In the genomic region with DNA sequence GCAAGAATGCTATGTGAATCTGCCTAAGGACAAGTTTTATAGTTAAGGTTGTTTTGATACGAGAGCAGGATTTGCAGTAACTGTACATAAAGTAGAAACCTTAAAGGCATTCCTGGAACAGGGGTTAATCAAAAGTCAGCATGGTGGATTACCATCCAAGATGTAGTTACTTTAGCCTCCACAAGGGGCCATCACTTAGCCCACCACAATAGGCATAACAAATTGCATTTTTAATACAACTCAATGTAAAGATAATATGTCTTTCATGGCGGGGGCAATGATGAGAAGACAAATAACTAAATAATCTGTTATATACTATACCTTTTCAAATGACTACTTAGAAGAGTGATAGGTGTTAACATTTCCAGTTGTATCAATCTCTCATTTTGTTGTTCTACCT, we compare ENCODE assay signal across 2 cellular contexts.
A peak's percentile ranks its signal among the peaks of the same experiment; 100 is the strongest.
TF ChIP-seq lines count a peak whose summit lies in the region.

No MANE protein-coding gene starts in this region.

TF ChIP-seq in IMR-90, 13 proteins besides CTCF, POLR2A, EP300 and RAD21:
- TF ChIP-seq, protein P1, sequence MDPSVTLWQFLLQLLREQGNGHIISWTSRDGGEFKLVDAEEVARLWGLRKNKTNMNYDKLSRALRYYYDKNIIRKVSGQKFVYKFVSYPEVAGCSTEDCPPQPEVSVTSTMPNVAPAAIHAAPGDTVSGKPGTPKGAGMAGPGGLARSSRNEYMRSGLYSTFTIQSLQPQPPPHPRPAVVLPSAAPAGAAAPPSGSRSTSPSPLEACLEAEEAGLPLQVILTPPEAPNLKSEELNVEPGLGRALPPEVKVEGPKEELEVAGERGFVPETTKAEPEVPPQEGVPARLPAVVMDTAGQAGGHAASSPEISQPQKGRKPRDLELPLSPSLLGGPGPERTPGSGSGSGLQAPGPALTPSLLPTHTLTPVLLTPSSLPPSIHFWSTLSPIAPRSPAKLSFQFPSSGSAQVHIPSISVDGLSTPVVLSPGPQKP (IDR thresholded peaks at IDR 0.05; ENCODE audit: borderline replicate concordance, low read depth, low read length), result no peak
- TF ChIP-seq RFX5 (IDR thresholded peaks at IDR 0.05; ENCODE audit: low read depth, low read length) (no peak), MXI1 (IDR thresholded peaks at IDR 0.05; ENCODE audit: borderline replicate concordance, low read depth, low read length) (no peak), MAZ (IDR thresholded peaks at IDR 0.05; ENCODE audit: borderline replicate concordance, low read depth, low read length) (no peak), MAFK (IDR thresholded peaks at IDR 0.05; ENCODE audit: low read depth, low read length) (no peak), SMC3 (IDR thresholded peaks at IDR 0.05; ENCODE audit: low read depth, low read length) (no peak), BHLHE40 (IDR thresholded peaks at IDR 0.05; ENCODE audit: low read depth, low read length) (no peak), CHD1 (IDR thresholded peaks at IDR 0.05; ENCODE audit: low read depth, low read length) (no peak), RCOR1 (IDR thresholded peaks at IDR 0.05; ENCODE audit: insufficient replicate concordance, low read length) (no peak), NFE2L2 (IDR thresholded peaks at IDR 0.05; ENCODE audit: low read depth, low read length) (no peak), FOS (IDR thresholded peaks at IDR 0.05; ENCODE audit: low read depth, low read length) (no peak), CEBPB (IDR thresholded peaks at IDR 0.05; ENCODE audit: low read depth, low read length) (no peak)
- TF ChIP-seq, protein P2, sequence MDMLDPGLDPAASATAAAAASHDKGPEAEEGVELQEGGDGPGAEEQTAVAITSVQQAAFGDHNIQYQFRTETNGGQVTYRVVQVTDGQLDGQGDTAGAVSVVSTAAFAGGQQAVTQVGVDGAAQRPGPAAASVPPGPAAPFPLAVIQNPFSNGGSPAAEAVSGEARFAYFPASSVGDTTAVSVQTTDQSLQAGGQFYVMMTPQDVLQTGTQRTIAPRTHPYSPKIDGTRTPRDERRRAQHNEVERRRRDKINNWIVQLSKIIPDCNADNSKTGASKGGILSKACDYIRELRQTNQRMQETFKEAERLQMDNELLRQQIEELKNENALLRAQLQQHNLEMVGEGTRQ (IDR thresholded peaks at IDR 0.05; ENCODE audit: low read depth, low read length), result no peak

TF ChIP-seq in GM12878, 131 proteins besides CTCF, POLR2A, EP300 and RAD21:
- TF ChIP-seq, protein P3, sequence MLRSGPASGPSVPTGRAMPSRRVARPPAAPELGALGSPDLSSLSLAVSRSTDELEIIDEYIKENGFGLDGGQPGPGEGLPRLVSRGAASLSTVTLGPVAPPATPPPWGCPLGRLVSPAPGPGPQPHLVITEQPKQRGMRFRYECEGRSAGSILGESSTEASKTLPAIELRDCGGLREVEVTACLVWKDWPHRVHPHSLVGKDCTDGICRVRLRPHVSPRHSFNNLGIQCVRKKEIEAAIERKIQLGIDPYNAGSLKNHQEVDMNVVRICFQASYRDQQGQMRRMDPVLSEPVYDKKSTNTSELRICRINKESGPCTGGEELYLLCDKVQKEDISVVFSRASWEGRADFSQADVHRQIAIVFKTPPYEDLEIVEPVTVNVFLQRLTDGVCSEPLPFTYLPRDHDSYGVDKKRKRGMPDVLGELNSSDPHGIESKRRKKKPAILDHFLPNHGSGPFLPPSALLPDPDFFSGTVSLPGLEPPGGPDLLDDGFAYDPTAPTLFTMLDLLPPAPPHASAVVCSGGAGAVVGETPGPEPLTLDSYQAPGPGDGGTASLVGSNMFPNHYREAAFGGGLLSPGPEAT (IDR thresholded peaks at IDR 0.05; ENCODE audit: low read depth), result no peak
- TF ChIP-seq CHD1 (IDR thresholded peaks at IDR 0.05; ENCODE audit: low read depth, low read length), result no peak
- TF ChIP-seq RBBP5 (conservative IDR thresholded peaks at IDR 0.05), result no peak
- TF ChIP-seq SMC3 (IDR thresholded peaks at IDR 0.05; ENCODE audit: borderline replicate concordance, low read length), result peak; percentile 5; the same call in 1 of the 2 replicates
